Comparison of ENCODE assay signal across 8 cellular contexts in genomic region chr6:145633981-145634627, GRCh38.
A peak's percentile ranks its signal among the peaks of the same experiment; 100 is the strongest.
DNase-seq lines count a peak whose midpoint lies in the region; ATAC-seq and TF ChIP-seq lines count a peak whose summit lies in the region.

No MANE protein-coding gene starts in this region.

- peak; percentile 93 for TF ChIP-seq CTCF in epithelial cell of proximal tubule (conservative IDR thresholded peaks at IDR 0.05; ENCODE audit: low read depth, low read length)

- peak; percentile 95 for ATAC-seq in GM21390 (IDR thresholded peaks at IDR 0.05; ENCODE audit: unreplicated experiment)
- ATAC-seq in activated CD8-positive, alpha-beta memory T cell treated with anti-CD3 and anti-CD28 coated beads, Interleukin-2, amount 10 ng/mL, durations not matched to agents 7 days and 5 days: peak; percentile 85
- peak; percentile 60 to 70 for ATAC-seq in naive B cell (ENCODE audit: low read depth in 2 of 2)
- peak; percentile 82 for ATAC-seq in stimulated activated effector memory CD8-positive, alpha-beta T cell treated with anti-CD3 and anti-CD28 coated beads, Interleukin-12 subunit alpha, Interleukin-12 subunit beta, amount 100 ng/mL, for 72 hours

- H3K4me1 Mint-ChIP-seq in activated CD8-positive, alpha-beta memory T cell treated with anti-CD3 and anti-CD28 coated beads, Interleukin-2, amount 10 ng/mL, durations not matched to agents 7 days and 5 days: no peaks in the 10 kb centered on the region
- H3K4me1 Mint-ChIP-seq in naive B cell: peaks cover 7 to 12% (median 9%) of the 10 kb centered on the region in 3 donors
- peaks cover 8% of the 10 kb centered on the region for H3K4me1 Mint-ChIP-seq in stimulated activated effector memory CD8-positive, alpha-beta T cell treated with anti-CD3 and anti-CD28 coated beads, Interleukin-12 subunit alpha, Interleukin-12 subunit beta, amount 100 ng/mL, for 72 hours

- H3K4me3 Mint-ChIP-seq in activated CD8-positive, alpha-beta memory T cell treated with anti-CD3 and anti-CD28 coated beads, Interleukin-2, amount 10 ng/mL, durations not matched to agents 7 days and 5 days: no peak overlapping the region
- H3K4me3 Mint-ChIP-seq in naive B cell: no peak overlapping the region
- H3K4me3 Mint-ChIP-seq in stimulated activated effector memory CD8-positive, alpha-beta T cell treated with anti-CD3 and anti-CD28 coated beads, Interleukin-12 subunit alpha, Interleukin-12 subunit beta, amount 100 ng/mL, for 72 hours: no peak overlapping the region

- DNase-seq in DMS153 (lab: John Stamatoyannopoulos, UW): peak; percentile 63
- DNase-seq in HS-27A (ENCODE audit: low read depth): peak; percentile 54
- peak; percentile 63 for DNase-seq in NOMO-1 treated with DMSO at 0.1 percent for 48 hours (lab: John Stamatoyannopoulos, UW; ENCODE audit: unreplicated experiment)
- peak; percentile 81 for DNase-seq in activated CD8-positive, alpha-beta memory T cell treated with anti-CD3 and anti-CD28 coated beads, Interleukin-2, amount 10 ng/mL, durations not matched to agents 7 days and 5 days
- DNase-seq in epithelial cell of proximal tubule (ENCODE audit: low read depth): peak; percentile 7
- peak; percentile 48 for DNase-seq in naive B cell
- peak; percentile 76 to 89 for DNase-seq in stimulated activated effector memory CD8-positive, alpha-beta T cell treated with anti-CD3 and anti-CD28 coated beads, Interleukin-12 subunit alpha, Interleukin-12 subunit beta, amount 100 ng/mL, for 72 hours (ENCODE audit: low spot score in 2 of 2)

- H3K27me3 Mint-ChIP-seq in activated CD8-positive, alpha-beta memory T cell treated with anti-CD3 and anti-CD28 coated beads, Interleukin-2, amount 10 ng/mL, durations not matched to agents 7 days and 5 days: no peaks in the 10 kb centered on the region
- no peaks in the 10 kb centered on the region for H3K27me3 Mint-ChIP-seq in naive B cell

- no peaks in the 10 kb centered on the region for H3K9me3 Mint-ChIP-seq in activated CD8-positive, alpha-beta memory T cell treated with anti-CD3 and anti-CD28 coated beads, Interleukin-2, amount 10 ng/mL, durations not matched to agents 7 days and 5 days (ENCODE audit: low read depth)
- no peaks in the 10 kb centered on the region for H3K9me3 Mint-ChIP-seq in naive B cell
- no peaks in the 10 kb centered on the region for H3K9me3 Mint-ChIP-seq in stimulated activated effector memory CD8-positive, alpha-beta T cell treated with anti-CD3 and anti-CD28 coated beads, Interleukin-12 subunit alpha, Interleukin-12 subunit beta, amount 100 ng/mL, for 72 hours

- CTCF ChIA-PET in activated CD8-positive, alpha-beta memory T cell treated with anti-CD3 and anti-CD28 coated beads, Interleukin-2, amount 10 ng/mL, durations not matched to agents 7 days and 5 days (lab: Charles Lee): interaction anchor here (0.8 to 2.6 kb wide), 15 partner anchors 9 to 432 kb away, joined by 3 to 10 read pairs (median 3); no protein-coding TSS in a partner anchor

- no peak overlapping the region for H3K27ac Mint-ChIP-seq in activated CD8-positive, alpha-beta memory T cell treated with anti-CD3 and anti-CD28 coated beads, Interleukin-2, amount 10 ng/mL, durations not matched to agents 7 days and 5 days
- peak overlapping the region in 2 of 6 donors; percentile 7 to 50 for H3K27ac Mint-ChIP-seq in naive B cell
- H3K27ac Mint-ChIP-seq in stimulated activated effector memory CD8-positive, alpha-beta T cell treated with anti-CD3 and anti-CD28 coated beads, Interleukin-12 subunit alpha, Interleukin-12 subunit beta, amount 100 ng/mL, for 72 hours: no peak overlapping the region

- no peak overlapping the region for H3K4me3 ChIP-seq in epithelial cell of proximal tubule (ENCODE audit: low read depth, low read length)

- H3K36me3 Mint-ChIP-seq in activated CD8-positive, alpha-beta memory T cell treated with anti-CD3 and anti-CD28 coated beads, Interleukin-2, amount 10 ng/mL, durations not matched to agents 7 days and 5 days: no peaks in the 10 kb centered on the region
- H3K36me3 Mint-ChIP-seq in naive B cell: peaks cover 0 to 12% of the 10 kb centered on the region in 2 donors
- no peaks in the 10 kb centered on the region for H3K36me3 Mint-ChIP-seq in stimulated activated effector memory CD8-positive, alpha-beta T cell treated with anti-CD3 and anti-CD28 coated beads, Interleukin-12 subunit alpha, Interleukin-12 subunit beta, amount 100 ng/mL, for 72 hours

Comparison
In these comparisons a context has a peak if more than half of its experiments do, and no peak if none do; other contexts are left out.
1. DNase-seq: peak in every context shown above with its lines; median percentile 82 in stimulated activated effector memory CD8-positive, alpha-beta T cell treated with anti-CD3 and anti-CD28 coated beads, Interleukin-12 subunit alpha, Interleukin-12 subunit beta, amount 100 ng/mL, for 72 hours; 81 in activated CD8-positive, alpha-beta memory T cell treated with anti-CD3 and anti-CD28 coated beads, Interleukin-2, amount 10 ng/mL, durations not matched to agents 7 days and 5 days; 63 in DMS153; 63 in NOMO-1 treated with DMSO at 0.1 percent for 48 hours; 54 in HS-27A; 48 in naive B cell; 7 in epithelial cell of proximal tubule.